ENCODE assay signal across 8 cellular contexts in the genomic region with DNA sequence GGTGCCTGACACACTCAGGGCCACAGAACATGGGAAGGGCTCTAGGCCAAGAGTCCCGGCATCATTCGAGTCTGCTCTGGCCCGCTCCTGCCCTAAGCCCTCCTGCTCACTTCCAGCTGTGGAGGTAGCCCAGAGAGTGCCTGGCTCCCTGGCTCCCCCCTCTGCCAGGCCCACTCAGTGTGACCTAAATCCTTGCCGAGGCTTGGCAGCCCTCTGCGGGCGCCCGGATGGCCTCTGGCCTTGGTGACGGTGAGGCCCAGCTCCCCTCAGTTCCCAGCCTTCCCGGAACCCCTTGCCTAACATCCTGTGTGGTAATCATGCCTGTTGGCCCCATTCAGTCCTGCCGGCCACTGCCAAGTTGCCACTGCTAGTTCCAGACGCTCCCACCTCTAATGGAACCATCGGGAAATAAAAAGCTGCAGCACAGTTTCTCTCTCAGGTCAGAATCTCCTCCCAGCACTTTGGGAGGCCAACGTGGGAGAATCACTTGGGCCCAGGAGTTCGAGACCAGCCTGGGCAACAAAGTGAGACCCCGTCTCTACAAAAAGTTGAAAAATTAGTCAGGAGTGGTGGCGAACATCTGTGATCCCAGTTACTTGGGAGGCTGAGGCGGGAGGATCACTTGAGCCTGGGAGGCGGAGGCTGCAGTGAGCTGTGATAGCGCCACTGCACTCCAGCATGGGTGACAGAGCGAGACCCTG. TPM values are rescaled to one million over a fixed set of nuclear protein-coding genes. Genes with fewer than 3 reads are reported as not detected.
DNase-seq lines count a peak whose midpoint lies in the region; ATAC-seq lines count a peak whose summit lies in the region.

No MANE protein-coding gene starts in this region.

- no peaks in the 10 kb centered on the region for H3K9me3 ChIP-seq in CD4-positive, CD25-positive, alpha-beta regulatory T cell (ENCODE audit: control insufficient read depth in 2 of 2, low read length in 2 of 2)
- H3K9me3 ChIP-seq in trophoblast cell (ENCODE audit: insufficient read depth, low read depth, low read length) = peaks cover 2% of the 10 kb centered on the region

- peaks cover 9 to 31% (median 16%) of the 10 kb centered on the region in 4 donors for H3K4me1 Mint-ChIP-seq in CD4-positive, CD25-positive, alpha-beta regulatory T cell

- no peak for DNase-seq in CD4-positive, CD25-positive, alpha-beta regulatory T cell
- DNase-seq in SKM-1 treated with dmso at 0.1 percent for 144 hours (lab: John Stamatoyannopoulos, UW; ENCODE audit: unreplicated experiment) = peak; percentile 55
- DNase-seq in Right ventricle myocardium inferior (ENCODE audit: missing footprints) = peak; percentile 92
- peak; percentile 35 to 43 for DNase-seq in trophoblast cell
- no peak for DNase-seq in NCI-H526 treated with DMSO at 0.1 percent for 48 hours (lab: John Stamatoyannopoulos, UW)

- no peak overlapping the region for H4K91ac ChIP-seq in trophoblast cell (ENCODE audit: low read depth, low read length)

- no peak overlapping the region for H3K18ac ChIP-seq in trophoblast cell (ENCODE audit: low read length)

- H3K9ac ChIP-seq in trophoblast cell (ENCODE audit: low read length) = no peak overlapping the region

- intact Hi-C loops in Right ventricle myocardium inferior (cut with DNase I) = loop anchor here (5.0 kb wide), 1 partner anchor 106 kb away; a partner anchor contains a TSS

- no peak overlapping the region for H2BK120ac ChIP-seq in trophoblast cell (ENCODE audit: insufficient read depth, low read length, poor library complexity)

- no peak overlapping the region for H3K4me3 ChIP-seq in CD4-positive, CD25-positive, alpha-beta regulatory T cell (ENCODE audit: low read depth, low read length)
- H3K4me3 ChIP-seq in trophoblast cell (ENCODE audit: low read depth, low read length) = no peak overlapping the region

- H3K9me3 Mint-ChIP-seq in CD4-positive, CD25-positive, alpha-beta regulatory T cell = no peaks in the 10 kb centered on the region

- no peak overlapping the region for H3K4me2 ChIP-seq in trophoblast cell (ENCODE audit: low read length)

- no peak overlapping the region for H2AK5ac ChIP-seq in trophoblast cell (ENCODE audit: low read length)

- peaks cover 11% of the 10 kb centered on the region for H3K79me1 ChIP-seq in trophoblast cell (ENCODE audit: low read length)

- H2BK12ac ChIP-seq in trophoblast cell (ENCODE audit: low read length) = peak overlapping the region; percentile 8

- no CpG with 5 or more reads among the region's 20 CpGs for WGBS in trophoblast cell (ENCODE audit: extremely low coverage, insufficient coverage, insufficient read length)

- H4K12ac ChIP-seq in trophoblast cell (ENCODE audit: low read depth, low read length) = no peak overlapping the region

- peaks cover 6% of the 10 kb centered on the region for H3K36me3 Mint-ChIP-seq in CD4-positive, CD25-positive, alpha-beta regulatory T cell

- no peak overlapping the region for H2AFZ ChIP-seq in trophoblast cell (ENCODE audit: insufficient read depth, low read length, poor library complexity)

- no peak overlapping the region for H3K27ac ChIP-seq in CD4-positive, CD25-positive, alpha-beta regulatory T cell (ENCODE audit: insufficient read depth, low read length, poor library complexity, severe bottlenecking)
- H3K27ac ChIP-seq in trophoblast cell (ENCODE audit: low read depth, low read length) = no peak overlapping the region

- peaks cover 21% of the 10 kb centered on the region for H3K4me1 ChIP-seq in CD4-positive, CD25-positive, alpha-beta regulatory T cell (ENCODE audit: control insufficient read depth, insufficient read depth, low read length, poor library complexity, severe bottlenecking)
- H3K4me1 ChIP-seq in trophoblast cell (ENCODE audit: control insufficient read depth in 1 of 2, insufficient read depth in 2 of 2, low read length in 2 of 2) = peaks cover 10 to 11% of the 10 kb centered on the region in 2 experiments

- no peaks in the 10 kb centered on the region for H3K27me3 ChIP-seq in CD4-positive, CD25-positive, alpha-beta regulatory T cell (ENCODE audit: control insufficient read depth, insufficient read depth, low read length)
- no peaks in the 10 kb centered on the region for H3K27me3 ChIP-seq in trophoblast cell (ENCODE audit: insufficient read depth, low read length)

- no peaks in the 10 kb centered on the region for H3K36me3 ChIP-seq in CD4-positive, CD25-positive, alpha-beta regulatory T cell (ENCODE audit: control insufficient read depth, insufficient read depth, low read length)
- no peaks in the 10 kb centered on the region for H3K36me3 ChIP-seq in trophoblast cell (ENCODE audit: control insufficient read depth in 1 of 2, insufficient read depth in 2 of 2, low read length in 2 of 2)

- H3K27ac Mint-ChIP-seq in CD4-positive, CD25-positive, alpha-beta regulatory T cell = no peak overlapping the region

- H2BK5ac ChIP-seq in trophoblast cell (ENCODE audit: low read depth, low read length, poor library complexity) = no peak overlapping the region

- H3K27me3 Mint-ChIP-seq in CD4-positive, CD25-positive, alpha-beta regulatory T cell = peaks cover under 1% of the 10 kb centered on the region

- no peak overlapping the region for H3K4ac ChIP-seq in trophoblast cell (ENCODE audit: low read depth, low read length)

- H4K8ac ChIP-seq in trophoblast cell (ENCODE audit: low read depth, low read length) = no peak overlapping the region

- no peak for ATAC-seq in CD4-positive, CD25-positive, alpha-beta regulatory T cell (ENCODE audit: low read depth in 2 of 2)
- ATAC-seq in Right ventricle myocardium inferior = peak; percentile 81
- ATAC-seq in GM21529 (IDR thresholded peaks at IDR 0.05; ENCODE audit: unreplicated experiment) = no peak
- no peak for ATAC-seq in GM19324 (IDR thresholded peaks at IDR 0.05; ENCODE audit: low FRiP score, unreplicated experiment)
- no peak for ATAC-seq in HG03045 (IDR thresholded peaks at IDR 0.05; ENCODE audit: unreplicated experiment)

- H3K14ac ChIP-seq in trophoblast cell (ENCODE audit: low read length) = no peak overlapping the region

- peaks cover 6% of the 10 kb centered on the region for H3K79me2 ChIP-seq in trophoblast cell (ENCODE audit: control insufficient read depth, insufficient read depth, low read length, poor library complexity)

- H3K4me3 Mint-ChIP-seq in CD4-positive, CD25-positive, alpha-beta regulatory T cell = peak overlapping the region; percentile 76 to 97 (median 96)

- no peak overlapping the region for H3K23ac ChIP-seq in trophoblast cell (ENCODE audit: low read length)

RNA-seq across cellular contexts. Expression of a gene that starts 1.2 kb away (rescaled TPM):
- total RNA-seq in CD4-positive, CD25-positive, alpha-beta regulatory T cell = 19.4 TPM
- 1 to 10 TPM; 7.8 to 10.0 (median 8.8) TPM for polyA plus RNA-seq in CD4-positive, CD25-positive, alpha-beta regulatory T cell
- 18.7 TPM for total RNA-seq in Right ventricle myocardium inferior
- 9.1 and 9.4 TPM in 2 replicates for polyA plus RNA-seq in trophoblast cell (2013)

RNA-seq across cellular contexts. Expression of a gene that starts 59.3 kb away (rescaled TPM):
- total RNA-seq in CD4-positive, CD25-positive, alpha-beta regulatory T cell = 19.7 TPM
- 10 to 100 TPM in 3 of 4 donors, 1 to 10 TPM in 1; 7.0 to 12.3 (median 11.9) TPM for polyA plus RNA-seq in CD4-positive, CD25-positive, alpha-beta regulatory T cell
- 16.5 TPM for total RNA-seq in Right ventricle myocardium inferior
- 85.2 and 90.2 TPM in 2 replicates for polyA plus RNA-seq in trophoblast cell (2013)

Comparison
In these comparisons a context has a peak if more than half of its experiments do, and no peak if none do; other contexts are left out.
1. DNase-seq: peak in SKM-1 treated with dmso at 0.1 percent for 144 hours (single experiment), Right ventricle myocardium inferior (single experiment) and trophoblast cell (2 of 2); none in CD4-positive, CD25-positive, alpha-beta regulatory T cell (0 of 3) and NCI-H526 treated with DMSO at 0.1 percent for 48 hours (single experiment).